In the genomic region with DNA sequence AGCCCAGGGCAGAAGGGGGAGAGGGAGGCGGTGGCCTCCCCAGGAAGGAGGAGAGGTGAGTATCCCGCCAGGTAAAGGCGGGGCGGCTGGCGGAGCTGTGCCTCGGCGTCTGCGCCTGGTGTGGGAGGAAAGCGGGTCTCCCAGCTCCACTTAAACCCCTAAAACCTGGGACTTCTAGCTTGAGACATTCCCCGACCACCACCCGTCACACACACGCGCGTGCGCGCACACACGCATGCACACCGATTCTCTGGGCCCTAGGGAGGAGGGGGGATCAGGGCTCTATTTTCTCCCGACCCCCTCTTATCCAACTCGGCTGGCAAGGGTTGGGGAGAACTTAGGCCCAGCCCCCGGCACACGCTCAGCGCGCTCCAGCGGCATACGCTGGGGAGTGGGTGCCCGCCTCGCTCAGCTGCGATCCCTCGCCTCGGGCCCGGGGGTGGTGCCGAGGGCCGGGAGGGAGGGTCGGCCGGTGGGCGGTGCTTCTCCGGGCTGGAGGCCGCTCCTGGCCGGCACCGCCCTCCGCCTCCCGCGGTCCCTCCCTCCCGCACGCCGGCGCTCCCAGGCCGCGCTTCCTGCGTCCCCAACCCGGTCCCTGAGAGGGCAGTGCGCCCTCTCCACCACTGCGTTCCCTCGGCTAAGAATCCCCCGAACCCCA, we compare ENCODE assay signal across 9 cellular contexts. TPM values are rescaled to one million over a fixed set of nuclear protein-coding genes. Genes with fewer than 3 reads are reported as not detected.
DNase-seq lines count a peak whose midpoint lies in the region; ATAC-seq and TF ChIP-seq lines count a peak whose summit lies in the region.
"Had no signal": no experiment of that assay in that cellular context is flagged by ENCODE, and none has a peak within 500 bp of the region (broad histone marks: within the 10 kb centered on the region; RNA-seq: fewer than 3 reads in every experiment).

A gene with protein sequence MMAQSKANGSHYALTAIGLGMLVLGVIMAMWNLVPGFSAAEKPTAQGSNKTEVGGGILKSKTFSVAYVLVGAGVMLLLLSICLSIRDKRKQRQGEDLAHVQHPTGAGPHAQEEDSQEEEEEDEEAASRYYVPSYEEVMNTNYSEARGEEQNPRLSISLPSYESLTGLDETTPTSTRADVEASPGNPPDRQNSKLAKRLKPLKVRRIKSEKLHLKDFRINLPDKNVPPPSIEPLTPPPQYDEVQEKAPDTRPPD (plus strand): TSS at position 564 of the 658 bp plus-strand sequence. CDS start 61,341 bp downstream, outside the sequence.

- DNase-seq in DMS114 treated with DMSO at 0.1 percent for 48 hours (lab: John Stamatoyannopoulos, UW; ENCODE audit: unreplicated experiment): peak; percentile 38
- DNase-seq in T-helper 2 cell treated with Interferon-gamma antibody and Interleukin-4, amounts not matched to agents 5 μg/mL and 100 μg/mL, for 36 hours (ENCODE audit: low spot score): no peak
- DNase-seq in mucosa of descending colon: peak; percentile 86 to 92 (median 89)
- DNase-seq in vagina (ENCODE audit: extremely low spot score in 2 of 2): no peak
- no peak for DNase-seq in stimulated activated naive CD4-positive, alpha-beta T cell treated with Interleukin-2 at 50 U/mL for 16 hours (lab: John Stamatoyannopoulos, UW)

- whole genome bisulfite sequencing in esophagus, 2 donors: 1% methylated on average over 46 to 56 of the region's 56 CpGs

- peak in 1 of 2 donors; percentile 79 for TF ChIP-seq POLR2A in vagina (IDR thresholded peaks at IDR 0.05)

- no peaks in the 10 kb centered on the region for H3K9me3 ChIP-seq in esophagus (ENCODE audit: control insufficient read depth in 2 of 2, insufficient read depth in 1 of 2, low read depth in 1 of 2, low read length in 1 of 2)
- no peaks in the 10 kb centered on the region for H3K9me3 ChIP-seq in mucosa of descending colon
- H3K9me3 ChIP-seq in vagina: no peaks in the 10 kb centered on the region

- H3K4me3 ChIP-seq in esophagus (ENCODE audit: low read depth in 1 of 2, low read length in 2 of 2) (peak within 1 kb of the TSS; percentile 66 to 75), mucosa of descending colon (peak within 1 kb of the TSS; percentile 69), vagina (peak within 1 kb of the TSS; percentile 72 to 78)

- TF ChIP-seq CTCF in mucosa of descending colon (IDR thresholded peaks at IDR 0.05) (no peak), vagina (IDR thresholded peaks at IDR 0.05) (no peak)

- peaks cover 0 to 3% (median 0%) of the 10 kb centered on the region in 3 donors for H3K9me3 Mint-ChIP-seq in IgD-negative memory B cell
- no peaks in the 10 kb centered on the region for H3K9me3 Mint-ChIP-seq in T-helper 2 cell treated with Interferon-gamma antibody and Interleukin-4, amounts not matched to agents 5 μg/mL and 100 μg/mL, for 36 hours

- H3K36me3 ChIP-seq in esophagus (ENCODE audit: control insufficient read depth in 2 of 2, insufficient read depth in 2 of 2, low read length in 1 of 2) (no peaks in the 10 kb centered on the region), mucosa of descending colon (ENCODE audit: low read depth) (no peaks in the 10 kb centered on the region), vagina (no peaks in the 10 kb centered on the region)

- peaks cover 12 to 16% (median 12%) of the 10 kb centered on the region in 3 donors for H3K4me1 Mint-ChIP-seq in IgD-negative memory B cell
- H3K4me1 Mint-ChIP-seq in T-helper 2 cell treated with Interferon-gamma antibody and Interleukin-4, amounts not matched to agents 5 μg/mL and 100 μg/mL, for 36 hours (ENCODE audit: low read depth): peaks cover 12% of the 10 kb centered on the region

- peaks cover 0 to 3% of the 10 kb centered on the region in 2 donors for H3K4me1 ChIP-seq in esophagus (ENCODE audit: control insufficient read depth in 2 of 2, insufficient read depth in 2 of 2, low read length in 1 of 2)
- H3K4me1 ChIP-seq in mucosa of descending colon (ENCODE audit: low read depth): peaks cover 18% of the 10 kb centered on the region
- peaks cover 42% of the 10 kb centered on the region for H3K4me1 ChIP-seq in vagina

- intact Hi-C loops in mucosa of descending colon (cut with DNase I, micrococcal nuclease) (loop anchor here (5.0 to 10.0 kb wide), 2 partner anchors 61 to 119 kb away; no protein-coding TSS in a partner anchor), vagina (cut with DNase I) (loop anchor here (2.0 to 10.0 kb wide), 2 partner anchors 61 to 119 kb away; no protein-coding TSS in a partner anchor)

- no peak within 1 kb of the TSS for H3K27ac Mint-ChIP-seq in IgD-negative memory B cell
- H3K27ac Mint-ChIP-seq in T-helper 2 cell treated with Interferon-gamma antibody and Interleukin-4, amounts not matched to agents 5 μg/mL and 100 μg/mL, for 36 hours: no peak within 1 kb of the TSS

- H3K36me3 Mint-ChIP-seq in IgD-negative memory B cell: no peaks in the 10 kb centered on the region
- no peaks in the 10 kb centered on the region for H3K36me3 Mint-ChIP-seq in T-helper 2 cell treated with Interferon-gamma antibody and Interleukin-4, amounts not matched to agents 5 μg/mL and 100 μg/mL, for 36 hours (ENCODE audit: low read depth)

- H3K27me3 Mint-ChIP-seq in IgD-negative memory B cell: peaks cover 37% of the 10 kb centered on the region
- peaks cover 59% of the 10 kb centered on the region for H3K27me3 Mint-ChIP-seq in T-helper 2 cell treated with Interferon-gamma antibody and Interleukin-4, amounts not matched to agents 5 μg/mL and 100 μg/mL, for 36 hours (ENCODE audit: low read depth)

- H3K27ac ChIP-seq in esophagus (ENCODE audit: low read depth in 2 of 2, low read length in 1 of 2) (peak within 1 kb of the TSS; percentile 93 to 99), vagina (peak within 1 kb of the TSS; percentile 96)

- peak within 1 kb of the TSS in 3 of 4 donors; percentile 62 to 90 (median 70) for H3K4me3 Mint-ChIP-seq in IgD-negative memory B cell
- H3K4me3 Mint-ChIP-seq in T-helper 2 cell treated with Interferon-gamma antibody and Interleukin-4, amounts not matched to agents 5 μg/mL and 100 μg/mL, for 36 hours: peak within 1 kb of the TSS; percentile 59

- ATAC-seq in mucosa of descending colon: peak; percentile 83
- no peak for ATAC-seq in HG02678 (IDR thresholded peaks at IDR 0.05; ENCODE audit: unreplicated experiment)

- H3K27me3 ChIP-seq in esophagus (ENCODE audit: control insufficient read depth in 1 of 2, insufficient read depth in 2 of 2, low read length in 2 of 2) (no peaks in the 10 kb centered on the region), vagina (no peaks in the 10 kb centered on the region)

RNA-seq across cellular contexts. Expression of the gene that starts here (rescaled TPM):
- polyA plus RNA-seq in IgD-negative memory B cell: not detected
- 10 to 100 TPM in 1 of 2 donors, 1 to 10 TPM in 1; 7.4 to 15.4 TPM for polyA plus RNA-seq in esophagus
- 10 to 100 TPM; 19.1 to 31.8 (median 26.6) TPM for total RNA-seq in mucosa of descending colon
- total RNA-seq in vagina: 31.4 TPM
- total RNA-seq: T-helper 2 cell treated with Interferon-gamma antibody and Interleukin-4, amounts not matched to agents 100 ng/mL and 5 ng/mL, for 36 hours had no signal

Comparison
In these comparisons a context has a peak if more than half of its experiments do, and no peak if none do; other contexts are left out.
1. DNase-seq: peak in DMS114 treated with DMSO at 0.1 percent for 48 hours (single experiment) and mucosa of descending colon (3 of 3); none in T-helper 2 cell treated with Interferon-gamma antibody and Interleukin-4, amounts not matched to agents 5 μg/mL and 100 μg/mL, for 36 hours (single experiment), vagina (0 of 2) and stimulated activated naive CD4-positive, alpha-beta T cell treated with Interleukin-2 at 50 U/mL for 16 hours (single experiment).
2. Peak in every context shown above with its lines, with median percentiles within 50 percentile points of each other: H3K4me3 ChIP-seq.